In genomic region chr6:151391021-151391470, GRCh38 we compare ENCODE assay signal across 8 cellular contexts. TPM values are rescaled to one million over a fixed set of nuclear protein-coding genes. Genes with fewer than 3 reads are reported as not detected.
DNase-seq lines count a peak whose midpoint lies in the region; ATAC-seq and TF ChIP-seq lines count a peak whose summit lies in the region.

No MANE protein-coding gene starts in this region.

- DNase-seq in NCI-H2081 (lab: John Stamatoyannopoulos, UW) (peak; percentile 52 to 57), NCI-H2081 treated with DMSO at 0.1 percent for 48 hours (lab: John Stamatoyannopoulos, UW) (no peak), NCI-H510A (lab: John Stamatoyannopoulos, UW) (peak; percentile 41), endodermal cell (peak; percentile 89)
- DNase-seq in activated CD8-positive, alpha-beta memory T cell treated with anti-CD3 and anti-CD28 coated beads for 48 hours (ENCODE audit: low read depth in 2 of 3, low spot score in 2 of 3): peak; percentile 51 to 68 (median 54)
- peak; percentile 57 for DNase-seq in stimulated activated CD8-positive, alpha-beta memory T cell treated with anti-CD3 and anti-CD28 coated beads, Interleukin-15, amount 100 ng/mL, for 1 hour (ENCODE audit: low read depth)

- peak overlapping the region; percentile 77 for H3K9ac ChIP-seq in endodermal cell (ENCODE audit: extremely low read depth, low read length, poor library complexity, severe bottlenecking)

- H3K4me1 ChIP-seq in endodermal cell (ENCODE audit: control insufficient read depth, insufficient read depth, low read length) (peaks cover 4% of the 10 kb centered on the region), mesodermal cell (ENCODE audit: control insufficient read depth, insufficient read depth, low read length, poor library complexity, severe bottlenecking) (peaks cover 24% of the 10 kb centered on the region)

- H3K36me3 Mint-ChIP-seq in endodermal cell (ENCODE audit: low read depth): peaks cover 23% of the 10 kb centered on the region

- 0% methylated on average over 10 to 47 of the region's 53 CpGs for WGBS in endodermal cell (ENCODE audit: insufficient coverage in 1 of 2, insufficient read length in 1 of 2), 2 experiments
- WGBS in mesodermal cell (ENCODE audit: insufficient coverage in 2 of 2), 2 experiments: 0% methylated on average over 7 to 43 of the region's 53 CpGs

- H3K4me1 Mint-ChIP-seq in endodermal cell: peaks cover 37% of the 10 kb centered on the region

- no peaks in the 10 kb centered on the region for H3K9me3 Mint-ChIP-seq in endodermal cell

- H3K4me3 ChIP-seq in endodermal cell (ENCODE audit: low read length): peak overlapping the region; percentile 72
- H3K4me3 ChIP-seq in mesodermal cell (ENCODE audit: extremely low read depth, insufficient read depth, low read length, poor library complexity, severe bottlenecking): peak overlapping the region; percentile 97

- peak overlapping the region; percentile 100 for H3K27ac ChIP-seq in endodermal cell (ENCODE audit: low read depth, low read length)
- H3K27ac ChIP-seq in mesodermal cell (ENCODE audit: low read depth, low read length, severe bottlenecking): peak overlapping the region; percentile 99

- H3K36me3 ChIP-seq in endodermal cell (ENCODE audit: control insufficient read depth, insufficient read depth, low read length): peaks cover 39% of the 10 kb centered on the region
- peaks cover 40% of the 10 kb centered on the region for H3K36me3 ChIP-seq in mesodermal cell (ENCODE audit: control insufficient read depth, insufficient read depth, low read length)

- H3K4me3 Mint-ChIP-seq in endodermal cell: peak overlapping the region; percentile 81

- H3K9me3 ChIP-seq in endodermal cell (ENCODE audit: control insufficient read depth, low read length) (no peaks in the 10 kb centered on the region), mesodermal cell (ENCODE audit: control insufficient read depth, low read length) (no peaks in the 10 kb centered on the region)

- peak; percentile 1 for ATAC-seq in HG02884 (IDR thresholded peaks at IDR 0.05; ENCODE audit: unreplicated experiment)

- H3K27me3 Mint-ChIP-seq in endodermal cell (ENCODE audit: insufficient read depth): no peaks in the 10 kb centered on the region

- no peak for TF ChIP-seq CTCF in endodermal cell (conservative IDR thresholded peaks at IDR 0.05)

- H3K27ac Mint-ChIP-seq in endodermal cell: no peak overlapping the region

- H3K27me3 ChIP-seq in endodermal cell (ENCODE audit: control insufficient read depth, insufficient read depth, low read length, poor library complexity, severe bottlenecking): no peaks in the 10 kb centered on the region

RNA-seq across cellular contexts. Expression of gene ZBTB2, which starts 0.3 kb away (rescaled TPM):
- total RNA-seq in endodermal cell: 10 to 100 TPM; 11.4 to 15.2 TPM
- polyA plus RNA-seq in endodermal cell (2013, experiment 1 of 2): 11.3 TPM
- 11.1 TPM for polyA plus RNA-seq in endodermal cell (2013, experiment 2 of 2)
- polyA plus RNA-seq in mesodermal cell (2013, experiment 1 of 2): 14.3 TPM
- polyA plus RNA-seq in mesodermal cell (2013, experiment 2 of 2): 14.5 TPM
